ENCODE assay signal across 17 cellular contexts in genomic region chr21:45093064-45093532, GRCh38. TPM values are rescaled to one million over a fixed set of nuclear protein-coding genes. Genes with fewer than 3 reads are reported as not detected.
A peak's percentile ranks its signal among the peaks of the same experiment; 100 is the strongest.
DNase-seq lines count a peak whose midpoint lies in the region; ATAC-seq and TF ChIP-seq lines count a peak whose summit lies in the region.
"Had no signal": no experiment of that assay in that cellular context is flagged by ENCODE, and none has a peak within 500 bp of the region (broad histone marks: within the 10 kb centered on the region; RNA-seq: fewer than 3 reads in every experiment).

No MANE protein-coding gene starts in this region.

- no peak overlapping the region for H3K27ac Mint-ChIP-seq in activated CD8-positive, alpha-beta T cell treated with anti-CD3 and anti-CD28 coated beads for 36 hours
- H3K27ac Mint-ChIP-seq in activated CD8-positive, alpha-beta T cell treated with anti-CD3 and anti-CD28 coated beads, Interleukin-2, amount 10 ng/mL, durations not matched to agents 7 days and 5 days = no peak overlapping the region
- H3K27ac Mint-ChIP-seq in natural killer cell treated with Interleukin-12 subunit alpha and Interleukin-12 subunit beta and Interleukin-15 and Interleukin-18, amount 100 ng/mL, for 72 hours = peak overlapping the region; percentile 35 to 62
- no peak overlapping the region for H3K27ac Mint-ChIP-seq in T-helper 2 cell treated with Interferon-gamma antibody and Interleukin-4, amounts not matched to agents 5 μg/mL and 100 μg/mL, for 36 hours

- H3K36me3 Mint-ChIP-seq in activated CD8-positive, alpha-beta T cell treated with anti-CD3 and anti-CD28 coated beads for 36 hours (ENCODE audit: low read depth) = no peaks in the 10 kb centered on the region
- H3K36me3 Mint-ChIP-seq in activated CD8-positive, alpha-beta T cell treated with anti-CD3 and anti-CD28 coated beads, Interleukin-2, amount 10 ng/mL, durations not matched to agents 7 days and 5 days (ENCODE audit: low read depth) = peaks cover 8% of the 10 kb centered on the region
- no peaks in the 10 kb centered on the region for H3K36me3 Mint-ChIP-seq in natural killer cell treated with Interleukin-12 subunit alpha and Interleukin-12 subunit beta and Interleukin-15 and Interleukin-18, amount 100 ng/mL, for 72 hours
- H3K36me3 Mint-ChIP-seq in T-helper 2 cell treated with Interferon-gamma antibody and Interleukin-4, amounts not matched to agents 5 μg/mL and 100 μg/mL, for 36 hours (ENCODE audit: low read depth) = peaks cover 6% of the 10 kb centered on the region
- H3K36me3 Mint-ChIP-seq: activated naive CD4-positive, alpha-beta T cell treated with anti-CD3 and anti-CD28 coated beads, Interleukin-2, amount 50 U/mL, for 72 hours had no signal

- no peak for TF ChIP-seq CTCF in activated CD8-positive, alpha-beta T cell treated with anti-CD3 and anti-CD28 coated beads for 36 hours (IDR thresholded peaks at IDR 0.05)
- TF ChIP-seq CTCF in heart left ventricle (IDR thresholded peaks at IDR 0.05) (no peak), upper lobe of right lung (IDR thresholded peaks at IDR 0.05) (no peak)

- POLR2A ChIA-PET in activated CD8-positive, alpha-beta T cell treated with anti-CD3 and anti-CD28 coated beads for 36 hours (lab: Charles Lee) = no interaction called here
- POLR2A ChIA-PET in activated CD8-positive, alpha-beta T cell treated with anti-CD3 and anti-CD28 coated beads, Interleukin-2, amount 10 ng/mL, durations not matched to agents 7 days and 5 days (lab: Charles Lee) = no interaction called here

- no peaks in the 10 kb centered on the region for H3K27me3 Mint-ChIP-seq in activated CD8-positive, alpha-beta T cell treated with anti-CD3 and anti-CD28 coated beads for 36 hours
- H3K27me3 Mint-ChIP-seq in activated CD8-positive, alpha-beta T cell treated with anti-CD3 and anti-CD28 coated beads, Interleukin-2, amount 10 ng/mL, durations not matched to agents 7 days and 5 days (ENCODE audit: low read depth) = no peaks in the 10 kb centered on the region
- no peaks in the 10 kb centered on the region for H3K27me3 Mint-ChIP-seq in natural killer cell treated with Interleukin-12 subunit alpha and Interleukin-12 subunit beta and Interleukin-15 and Interleukin-18, amount 100 ng/mL, for 72 hours
- no peaks in the 10 kb centered on the region for H3K27me3 Mint-ChIP-seq in T-helper 2 cell treated with Interferon-gamma antibody and Interleukin-4, amounts not matched to agents 5 μg/mL and 100 μg/mL, for 36 hours (ENCODE audit: low read depth)

- H3K36me3 ChIP-seq in heart left ventricle (no peaks in the 10 kb centered on the region), upper lobe of right lung (no peaks in the 10 kb centered on the region)
- H3K36me3 ChIP-seq: colonic mucosa, prostate gland had no signal

- H3K9me3 ChIP-seq in heart left ventricle = no peaks in the 10 kb centered on the region
- H3K9me3 ChIP-seq in upper lobe of right lung = no peaks in the 10 kb centered on the region
- H3K9me3 ChIP-seq: colonic mucosa, prostate gland, SK-N-SH had no signal

- peaks cover 42% of the 10 kb centered on the region for H3K4me1 Mint-ChIP-seq in activated CD8-positive, alpha-beta T cell treated with anti-CD3 and anti-CD28 coated beads for 36 hours (ENCODE audit: low read depth)
- peaks cover 54% of the 10 kb centered on the region for H3K4me1 Mint-ChIP-seq in activated CD8-positive, alpha-beta T cell treated with anti-CD3 and anti-CD28 coated beads, Interleukin-2, amount 10 ng/mL, durations not matched to agents 7 days and 5 days (ENCODE audit: low read depth)
- H3K4me1 Mint-ChIP-seq in natural killer cell treated with Interleukin-12 subunit alpha and Interleukin-12 subunit beta and Interleukin-15 and Interleukin-18, amount 100 ng/mL, for 72 hours (ENCODE audit: low read depth in 2 of 2) = peaks cover 21 to 27% of the 10 kb centered on the region in 2 donors
- peaks cover 42% of the 10 kb centered on the region for H3K4me1 Mint-ChIP-seq in T-helper 2 cell treated with Interferon-gamma antibody and Interleukin-4, amounts not matched to agents 5 μg/mL and 100 μg/mL, for 36 hours (ENCODE audit: low read depth)

- H3K4me3 Mint-ChIP-seq in activated CD8-positive, alpha-beta T cell treated with anti-CD3 and anti-CD28 coated beads for 36 hours = no peak overlapping the region
- no peak overlapping the region for H3K4me3 Mint-ChIP-seq in activated CD8-positive, alpha-beta T cell treated with anti-CD3 and anti-CD28 coated beads, Interleukin-2, amount 10 ng/mL, durations not matched to agents 7 days and 5 days
- no peak overlapping the region for H3K4me3 Mint-ChIP-seq in natural killer cell treated with Interleukin-12 subunit alpha and Interleukin-12 subunit beta and Interleukin-15 and Interleukin-18, amount 100 ng/mL, for 72 hours
- no peak overlapping the region for H3K4me3 Mint-ChIP-seq in T-helper 2 cell treated with Interferon-gamma antibody and Interleukin-4, amounts not matched to agents 5 μg/mL and 100 μg/mL, for 36 hours

- no peaks in the 10 kb centered on the region for H3K27me3 ChIP-seq in heart left ventricle
- H3K27me3 ChIP-seq in upper lobe of right lung = no peaks in the 10 kb centered on the region
- H3K27me3 ChIP-seq: colonic mucosa had no signal

- TF ChIP-seq POLR2A in heart left ventricle (IDR thresholded peaks at IDR 0.05) = peak in 1 of 2 donors; percentile 31

- H3K27ac ChIP-seq in heart left ventricle = peak overlapping the region; percentile 72 to 90 (median 80)
- H3K27ac ChIP-seq in upper lobe of right lung = peak overlapping the region; percentile 74
- H3K27ac ChIP-seq: colonic mucosa, prostate gland had no signal

- ATAC-seq in activated CD8-positive, alpha-beta T cell treated with anti-CD3 and anti-CD28 coated beads for 36 hours = peak; percentile 27
- no peak for ATAC-seq in activated CD8-positive, alpha-beta T cell treated with anti-CD3 and anti-CD28 coated beads, Interleukin-2, amount 10 ng/mL, durations not matched to agents 7 days and 5 days
- ATAC-seq in heart left ventricle (peak; percentile 53 to 72 (median 69)), upper lobe of right lung (peak; percentile 48)
- peak in 1 of 2 donors; percentile 28 for ATAC-seq in natural killer cell treated with Interleukin-12 subunit alpha and Interleukin-12 subunit beta and Interleukin-15 and Interleukin-18, amount 100 ng/mL, for 72 hours

- H3K4me3 ChIP-seq in heart left ventricle = peak overlapping the region in 11 of 12 donors; percentile 5 to 48 (median 39)
- H3K4me3 ChIP-seq in upper lobe of right lung = peak overlapping the region; percentile 5
- H3K4me3 ChIP-seq: colonic mucosa, prostate gland had no signal

- CTCF ChIA-PET in activated CD8-positive, alpha-beta T cell treated with anti-CD3 and anti-CD28 coated beads for 36 hours (lab: Charles Lee) = no interaction called here
- CTCF ChIA-PET in activated CD8-positive, alpha-beta T cell treated with anti-CD3 and anti-CD28 coated beads, Interleukin-2, amount 10 ng/mL, durations not matched to agents 7 days and 5 days (lab: Charles Lee) = no interaction called here

- WGBS in heart left ventricle, 4 donors = 32 to 38% (median 36%) methylated on average over 12 of the region's 12 CpGs

- H3K4me1 ChIP-seq in heart left ventricle (peaks cover 15 to 74% (median 59%) of the 10 kb centered on the region in 12 donors), upper lobe of right lung (peaks cover 26% of the 10 kb centered on the region)
- H3K4me1 ChIP-seq: colonic mucosa, prostate gland had no signal

- no peaks in the 10 kb centered on the region for H3K9me3 Mint-ChIP-seq in activated CD8-positive, alpha-beta T cell treated with anti-CD3 and anti-CD28 coated beads for 36 hours
- no peaks in the 10 kb centered on the region for H3K9me3 Mint-ChIP-seq in activated CD8-positive, alpha-beta T cell treated with anti-CD3 and anti-CD28 coated beads, Interleukin-2, amount 10 ng/mL, durations not matched to agents 7 days and 5 days (ENCODE audit: insufficient read depth)
- H3K9me3 Mint-ChIP-seq in natural killer cell treated with Interleukin-12 subunit alpha and Interleukin-12 subunit beta and Interleukin-15 and Interleukin-18, amount 100 ng/mL, for 72 hours = no peaks in the 10 kb centered on the region
- no peaks in the 10 kb centered on the region for H3K9me3 Mint-ChIP-seq in T-helper 2 cell treated with Interferon-gamma antibody and Interleukin-4, amounts not matched to agents 5 μg/mL and 100 μg/mL, for 36 hours
- H3K9me3 Mint-ChIP-seq: activated naive CD4-positive, alpha-beta T cell treated with anti-CD3 and anti-CD28 coated beads, Interleukin-2, amount 50 U/mL, for 72 hours had no signal

- no peak for DNase-seq in activated CD8-positive, alpha-beta T cell treated with anti-CD3 and anti-CD28 coated beads for 36 hours
- DNase-seq in activated CD8-positive, alpha-beta T cell treated with anti-CD3 and anti-CD28 coated beads, Interleukin-2, amount 10 ng/mL, durations not matched to agents 7 days and 5 days = no peak
- DNase-seq in heart left ventricle (peak in 4 of 5 donors; percentile 62 to 75 (median 66)), upper lobe of right lung (no peak), hepatic stellate cell (ENCODE audit: low spot score) (no peak), superior temporal gyrus (ENCODE audit: extremely low spot score) (no peak)
- DNase-seq in natural killer cell treated with Interleukin-12 subunit alpha and Interleukin-12 subunit beta and Interleukin-15 and Interleukin-18, amount 100 ng/mL, for 72 hours (ENCODE audit: low spot score) = no peak
- DNase-seq in T-helper 2 cell treated with Interferon-gamma antibody and Interleukin-4, amounts not matched to agents 5 μg/mL and 100 μg/mL, for 36 hours (ENCODE audit: low spot score) = no peak
- DNase-seq: 8988T; colonic mucosa; MM.1S; NCI-H2171; SK-N-SH; stimulated activated CD4-positive, alpha-beta T cell treated with anti-CD3 and anti-CD28 coated beads, Interleukin-4, amount 100 ng/mL, for 4 hours; stimulated activated naive CD4-positive, alpha-beta T cell had no signal

- intact Hi-C loops in activated CD8-positive, alpha-beta T cell treated with anti-CD3 and anti-CD28 coated beads for 36 hours (cut with micrococcal nuclease) = no loop called here
- intact Hi-C loops in heart left ventricle (cut with DNase I) (loop anchor here in 2 of 10 donors (5.0 kb wide), 1 partner anchor 34 kb away; no protein-coding TSS in a partner anchor), upper lobe of right lung (cut with DNase I) (no loop called here)

RNA-seq across cellular contexts. Expression of gene ADARB1, which starts 18.7 kb away (rescaled TPM):
- 10 to 100 TPM; 36.2 to 37.1 TPM for total RNA-seq in activated CD8-positive, alpha-beta T cell treated with anti-CD3 and anti-CD28 coated beads for 36 hours
- total RNA-seq in activated CD8-positive, alpha-beta T cell treated with anti-CD3 and anti-CD28 coated beads, Interleukin-2, amount 10 ng/mL, durations not matched to agents 7 days and 5 days = 10 to 100 TPM; 52.9 to 66.2 TPM
- total RNA-seq in heart left ventricle (10 to 100 TPM in 8 of 9 donors, 1 to 10 TPM in 1; 6.9 to 16.3 (median 12.1) TPM), upper lobe of right lung (73.6 TPM)
- 10 to 100 TPM in 1 of 2 donors, 1 to 10 TPM in 1; 8.9 to 11.5 TPM for polyA plus RNA-seq in heart left ventricle
- 10 to 100 TPM; 28.7 to 38.5 TPM for total RNA-seq in natural killer cell treated with Interleukin-12 subunit alpha and Interleukin-12 subunit beta and Interleukin-15 and Interleukin-18, amount 100 ng/mL, for 72 hours

Comparison
In these comparisons a context has a peak if more than half of its experiments do, and no peak if none do; other contexts are left out.
1. DNase-seq: peak in heart left ventricle (4 of 5); none in activated CD8-positive, alpha-beta T cell treated with anti-CD3 and anti-CD28 coated beads for 36 hours (single experiment), activated CD8-positive, alpha-beta T cell treated with anti-CD3 and anti-CD28 coated beads, Interleukin-2, amount 10 ng/mL, durations not matched to agents 7 days and 5 days (single experiment), natural killer cell treated with Interleukin-12 subunit alpha and Interleukin-12 subunit beta and Interleukin-15 and Interleukin-18, amount 100 ng/mL, for 72 hours (single experiment), upper lobe of right lung (single experiment), T-helper 2 cell treated with Interferon-gamma antibody and Interleukin-4, amounts not matched to agents 5 μg/mL and 100 μg/mL, for 36 hours (single experiment), hepatic stellate cell (single experiment) and superior temporal gyrus (single experiment).
2. H3K27ac Mint-ChIP-seq: peak in natural killer cell treated with Interleukin-12 subunit alpha and Interleukin-12 subunit beta and Interleukin-15 and Interleukin-18, amount 100 ng/mL, for 72 hours (2 of 2); none in activated CD8-positive, alpha-beta T cell treated with anti-CD3 and anti-CD28 coated beads for 36 hours (single experiment), activated CD8-positive, alpha-beta T cell treated with anti-CD3 and anti-CD28 coated beads, Interleukin-2, amount 10 ng/mL, durations not matched to agents 7 days and 5 days (single experiment) and T-helper 2 cell treated with Interferon-gamma antibody and Interleukin-4, amounts not matched to agents 5 μg/mL and 100 μg/mL, for 36 hours (single experiment).